In genomic region chr13:31081316-31081715, GRCh38 we compare ENCODE assay signal across 14 cellular contexts.
"Had no signal": no experiment of that assay in that cellular context is flagged by ENCODE, and none has a peak within 500 bp of the region (broad histone marks: within the 10 kb centered on the region; RNA-seq: fewer than 3 reads in every experiment).

No MANE protein-coding gene starts in this region.

- ATAC-seq: activated CD4-positive, alpha-beta T cell treated with anti-CD3 and anti-CD28 coated beads for 36 hours; activated naive CD4-positive, alpha-beta T cell treated with anti-CD3 and anti-CD28 coated beads, Interleukin-2, amount 50 U/mL, for 72 hours; effector memory CD8-positive, alpha-beta T cell; naive thymus-derived CD8-positive, alpha-beta T cell; stimulated activated naive CD8-positive, alpha-beta T cell treated with anti-CD3 and anti-CD28 coated beads, Interleukin-15, Interleukin-2, amounts not matched to agents 100 U/mL and 50 U/mL, for 24 hours; WTC11 had no signal

- H3K36me3 ChIP-seq: adrenal gland, prostate gland, right atrium auricular region, transverse colon, vagina had no signal

- H3K4me3 ChIP-seq: adrenal gland, prostate gland, right atrium auricular region, transverse colon, vagina had no signal

- H3K4me1 ChIP-seq: adrenal gland, prostate gland, right atrium auricular region, transverse colon, vagina had no signal

- DNase-seq: activated CD4-positive, alpha-beta T cell treated with anti-CD3 and anti-CD28 coated beads for 36 hours; activated CD4-positive, alpha-beta T cell treated with anti-CD3 and anti-CD28 coated beads, Interleukin-2, amount 50 U/mL, for 48 hours; activated gamma-delta T cell; adrenal gland; effector memory CD8-positive, alpha-beta T cell; naive thymus-derived CD8-positive, alpha-beta T cell; stimulated activated CD4-positive, alpha-beta T cell treated with anti-CD3 and anti-CD28 coated beads, Interleukin-2, amount 100 ng/mL, for 24 hours; stimulated activated naive CD8-positive, alpha-beta T cell treated with anti-CD3 and anti-CD28 coated beads, Interleukin-15, Interleukin-2, amounts not matched to agents 100 U/mL and 50 U/mL, for 24 hours; transverse colon had no signal

- H3K9me3 ChIP-seq: adrenal gland, prostate gland, right atrium auricular region, transverse colon, vagina had no signal
